20 cellular contexts compared by ENCODE assay signal in the genomic region with DNA sequence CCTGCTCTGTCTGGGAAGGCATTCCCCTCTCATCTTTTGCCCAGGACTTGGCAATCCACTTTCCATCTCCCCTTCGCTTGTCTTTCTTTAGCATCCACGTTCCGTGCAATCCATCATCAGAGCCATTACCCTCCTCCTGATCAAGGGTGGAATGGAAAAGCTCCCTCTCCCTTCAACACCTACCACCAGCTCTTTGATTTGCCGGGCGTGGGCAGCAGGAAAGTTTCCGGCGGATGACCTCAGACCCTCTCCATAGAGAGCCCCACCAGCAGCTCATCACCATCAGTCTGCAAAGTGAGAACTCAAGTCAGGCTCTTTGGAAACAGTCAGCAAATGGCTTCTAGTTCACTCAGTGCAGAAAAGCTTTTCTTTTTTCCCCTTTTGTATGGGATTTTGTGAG.
DNase-seq lines count a peak whose midpoint lies in the region; FAIRE-seq and TF ChIP-seq lines count a peak whose summit lies in the region.
"Had no signal": no experiment of that assay in that cellular context is flagged by ENCODE, and none has a peak within 500 bp of the region (broad histone marks: within the 10 kb centered on the region; RNA-seq: fewer than 3 reads in every experiment).

No MANE protein-coding gene starts in this region.

- H2BK12ac ChIP-seq in trophoblast cell (ENCODE audit: low read length): peak overlapping the region; percentile 5

- no peak overlapping the region for H3K23ac ChIP-seq in trophoblast cell (ENCODE audit: low read length)

- H2AK5ac ChIP-seq in trophoblast cell (ENCODE audit: low read length): no peak overlapping the region

- peak; percentile 58 for FAIRE-seq in bronchial epithelial cell (lab: Jason Lieb, UNC)
- FAIRE-seq: GM12892, GM19239, H1 had no signal

- no peak overlapping the region for H3K14ac ChIP-seq in trophoblast cell (ENCODE audit: low read length)

- H3K27me3 Mint-ChIP-seq in activated naive CD4-positive, alpha-beta T cell treated with anti-CD3 and anti-CD28 coated beads, Interleukin-2, amount 50 U/mL, for 24 hours: no peaks in the 10 kb centered on the region
- no peaks in the 10 kb centered on the region for H3K27me3 Mint-ChIP-seq in activated naive CD4-positive, alpha-beta T cell treated with anti-CD3 and anti-CD28 coated beads for 36 hours (ENCODE audit: low read depth)
- H3K27me3 Mint-ChIP-seq in nephron (ENCODE audit: low read depth): peaks cover 6% of the 10 kb centered on the region
- peaks cover 2% of the 10 kb centered on the region for H3K27me3 Mint-ChIP-seq in chondrocyte (ENCODE audit: low read depth)

- peak overlapping the region; percentile 38 for H4K91ac ChIP-seq in trophoblast cell (ENCODE audit: low read depth, low read length)

- H3K79me2 ChIP-seq in trophoblast cell (ENCODE audit: control insufficient read depth, insufficient read depth, low read length, poor library complexity) (no peaks in the 10 kb centered on the region), PC-9 (ENCODE audit: low read depth) (no peaks in the 10 kb centered on the region)

- no peak overlapping the region for H3K18ac ChIP-seq in trophoblast cell (ENCODE audit: low read length)

- no peak overlapping the region for H4K8ac ChIP-seq in trophoblast cell (ENCODE audit: low read depth, low read length)

- H3K4me3 ChIP-seq in bronchial epithelial cell (ENCODE audit: low read depth, low read length) (no peak overlapping the region), trophoblast cell (ENCODE audit: low read depth, low read length) (no peak overlapping the region), PC-9 (no peak overlapping the region)
- H3K4me3 ChIP-seq: BLaER1, HAP-1 had no signal

- H3K4me1 Mint-ChIP-seq in activated naive CD4-positive, alpha-beta T cell treated with anti-CD3 and anti-CD28 coated beads, Interleukin-2, amount 50 U/mL, for 24 hours: peaks cover 50% of the 10 kb centered on the region
- peaks cover 23% of the 10 kb centered on the region for H3K4me1 Mint-ChIP-seq in activated naive CD4-positive, alpha-beta T cell treated with anti-CD3 and anti-CD28 coated beads for 36 hours (ENCODE audit: low read depth)
- H3K4me1 Mint-ChIP-seq in nephron (peaks cover 14% of the 10 kb centered on the region), chondrocyte (ENCODE audit: low read depth) (no peaks in the 10 kb centered on the region)
- H3K4me1 Mint-ChIP-seq: CD8-positive, alpha-beta memory T cell had no signal

- intact Hi-C loops in activated naive CD4-positive, alpha-beta T cell treated with anti-CD3 and anti-CD28 coated beads for 36 hours (cut with micrococcal nuclease): no loop called here
- intact Hi-C loops in PC-9 (cut with micrococcal nuclease; ENCODE audit: unreplicated experiment): no loop called here

- CTCF ChIA-PET in activated naive CD4-positive, alpha-beta T cell treated with anti-CD3 and anti-CD28 coated beads for 36 hours (lab: Charles Lee): interaction anchor here (0.7 to 1.8 kb wide), 2 partner anchors 13 to 23 kb away, joined by 3 to 4 read pairs; no protein-coding TSS in a partner anchor
- CTCF ChIA-PET in PC-9 (lab: Charles Lee): no interaction called here

- no peak for DNase-seq in activated naive CD4-positive, alpha-beta T cell treated with anti-CD3 and anti-CD28 coated beads for 36 hours
- no peak for DNase-seq in bronchial epithelial cell (ENCODE audit: low read depth)
- no peak for DNase-seq in trophoblast cell
- no peak for DNase-seq in PC-9
- DNase-seq in NCI-H526 (lab: John Stamatoyannopoulos, UW): no peak
- DNase-seq in chondrocyte (ENCODE audit: low spot score): no peak
- DNase-seq: 8988T; AML-193; Caco-2; CD8-positive, alpha-beta memory T cell; DND-41; GDM1; HFFc6 had no signal

- H3F3A ChIP-seq in PC-9 (ENCODE audit: insufficient read depth, low read depth): no peaks in the 10 kb centered on the region

- H2BK120ac ChIP-seq in trophoblast cell (ENCODE audit: insufficient read depth, low read length, poor library complexity): no peak overlapping the region

- no peaks in the 10 kb centered on the region for H3K9me3 Mint-ChIP-seq in activated naive CD4-positive, alpha-beta T cell treated with anti-CD3 and anti-CD28 coated beads, Interleukin-2, amount 50 U/mL, for 24 hours
- peaks cover 12% of the 10 kb centered on the region for H3K9me3 Mint-ChIP-seq in activated naive CD4-positive, alpha-beta T cell treated with anti-CD3 and anti-CD28 coated beads for 36 hours
- H3K9me3 Mint-ChIP-seq in nephron (peaks cover 3% of the 10 kb centered on the region), chondrocyte (ENCODE audit: low read depth) (peaks cover 10% of the 10 kb centered on the region)

- H3K36me3 Mint-ChIP-seq in activated naive CD4-positive, alpha-beta T cell treated with anti-CD3 and anti-CD28 coated beads, Interleukin-2, amount 50 U/mL, for 24 hours: peaks cover 27% of the 10 kb centered on the region
- peaks cover 48% of the 10 kb centered on the region for H3K36me3 Mint-ChIP-seq in activated naive CD4-positive, alpha-beta T cell treated with anti-CD3 and anti-CD28 coated beads for 36 hours (ENCODE audit: low read depth)
- H3K36me3 Mint-ChIP-seq in nephron (ENCODE audit: low read depth) (peaks cover 47% of the 10 kb centered on the region), chondrocyte (ENCODE audit: low read depth) (no peaks in the 10 kb centered on the region)
- H3K36me3 Mint-ChIP-seq: CD8-positive, alpha-beta memory T cell had no signal

- no CpG with 5 or more reads among the region's 7 CpGs for WGBS in trophoblast cell (ENCODE audit: extremely low coverage, insufficient coverage, insufficient read length)

- POLR2A ChIA-PET in PC-9 (lab: Charles Lee; ENCODE audit: unreplicated experiment): no interaction called here

- TF ChIP-seq CTCF in bronchial epithelial cell (IDR thresholded peaks at IDR 0.05; ENCODE audit: insufficient read depth, low read length, severe bottlenecking) (no peak), nephron (IDR thresholded peaks at IDR 0.05; ENCODE audit: unreplicated experiment in 3 of 3) (no peak), PC-9 (conservative IDR thresholded peaks at IDR 0.05) (no peak), chondrocyte (IDR thresholded peaks at IDR 0.05) (no peak)

- H2AFZ ChIP-seq in trophoblast cell (ENCODE audit: insufficient read depth, low read length, poor library complexity) (no peak overlapping the region), PC-9 (no peak overlapping the region)

- 0 out of 2 replicates have a peak, but pooled peaks cover 3% of the 10 kb centered on the region for H3K9me2 ChIP-seq in PC-9 (ENCODE audit: insufficient read depth)

- no peak overlapping the region for H3K4me3 Mint-ChIP-seq in activated naive CD4-positive, alpha-beta T cell treated with anti-CD3 and anti-CD28 coated beads, Interleukin-2, amount 50 U/mL, for 24 hours
- H3K4me3 Mint-ChIP-seq in activated naive CD4-positive, alpha-beta T cell treated with anti-CD3 and anti-CD28 coated beads for 36 hours: no peak overlapping the region
- peak overlapping the region in 1 of 3 experiments; percentile 44 for H3K4me3 Mint-ChIP-seq in nephron
- no peak overlapping the region for H3K4me3 Mint-ChIP-seq in chondrocyte (ENCODE audit: unreplicated experiment)
- H3K4me3 Mint-ChIP-seq: CD8-positive, alpha-beta memory T cell; HFFc6 had no signal

- no peak overlapping the region for H3K9ac ChIP-seq in trophoblast cell (ENCODE audit: low read length)
- H3K9ac ChIP-seq: BLaER1 had no signal

- H4K12ac ChIP-seq in trophoblast cell (ENCODE audit: low read depth, low read length): no peak overlapping the region

- no peak overlapping the region for H2BK5ac ChIP-seq in trophoblast cell (ENCODE audit: low read depth, low read length, poor library complexity)

- no TSS peak for BruUV-seq in PC-9 (replicated peaks; lab: Mats Ljungman, UMichigan)

- H3K4me2 ChIP-seq in trophoblast cell (ENCODE audit: low read length): no peak overlapping the region
- H3K4me2 ChIP-seq in PC-9: no peak overlapping the region
- H3K4me2 ChIP-seq: BLaER1 had no signal

- no peaks in the 10 kb centered on the region for H3K9me3 ChIP-seq in trophoblast cell (ENCODE audit: insufficient read depth, low read depth, low read length)
- no peaks in the 10 kb centered on the region for H3K9me3 ChIP-seq in PC-9 (ENCODE audit: insufficient read depth, low read depth)
- H3K9me3 ChIP-seq: BLaER1, Caco-2, HAP-1 had no signal

- no peak overlapping the region for H3K4ac ChIP-seq in trophoblast cell (ENCODE audit: low read depth, low read length)

- no peaks in the 10 kb centered on the region for H3K27me3 ChIP-seq in bronchial epithelial cell (ENCODE audit: control insufficient read depth, insufficient read depth, low read length)
- no peaks in the 10 kb centered on the region for H3K27me3 ChIP-seq in trophoblast cell (ENCODE audit: insufficient read depth, low read length)
- peaks cover 87% of the 10 kb centered on the region for H3K27me3 ChIP-seq in PC-9 (ENCODE audit: insufficient read depth, low read depth)
- H3K27me3 ChIP-seq: BLaER1 had no signal

- H4K20me1 ChIP-seq in PC-9 (ENCODE audit: insufficient read depth): no peaks in the 10 kb centered on the region
- H4K20me1 ChIP-seq: BLaER1 had no signal

- H3K27ac Mint-ChIP-seq in activated naive CD4-positive, alpha-beta T cell treated with anti-CD3 and anti-CD28 coated beads, Interleukin-2, amount 50 U/mL, for 24 hours: peak overlapping the region; percentile 47
- H3K27ac Mint-ChIP-seq in activated naive CD4-positive, alpha-beta T cell treated with anti-CD3 and anti-CD28 coated beads for 36 hours: no peak overlapping the region
- H3K27ac Mint-ChIP-seq in nephron (peak overlapping the region; percentile 1 to 87 (median 71)), chondrocyte (ENCODE audit: unreplicated experiment) (no peak overlapping the region)
- H3K27ac Mint-ChIP-seq: CD8-positive, alpha-beta memory T cell; HFFc6 had no signal

- H3K79me1 ChIP-seq in trophoblast cell (ENCODE audit: low read length): peaks cover 16% of the 10 kb centered on the region

- H3K27ac ChIP-seq in trophoblast cell (ENCODE audit: low read depth, low read length) (no peak overlapping the region), PC-9 (no peak overlapping the region)
- H3K27ac ChIP-seq: BLaER1 had no signal

- H3K4me1 ChIP-seq in trophoblast cell (ENCODE audit: control insufficient read depth in 1 of 2, insufficient read depth in 2 of 2, low read length in 2 of 2): peaks cover 10 to 16% of the 10 kb centered on the region in 2 experiments
- H3K4me1 ChIP-seq in PC-9 (replicated peaks; ENCODE audit: insufficient read depth): no peaks in the 10 kb centered on the region
- H3K4me1 ChIP-seq: BLaER1, Caco-2, HAP-1 had no signal

- no peaks in the 10 kb centered on the region for H3K36me3 ChIP-seq in bronchial epithelial cell (ENCODE audit: control insufficient read depth, insufficient read depth, low read length)
- no peaks in the 10 kb centered on the region for H3K36me3 ChIP-seq in trophoblast cell (ENCODE audit: control insufficient read depth in 1 of 2, insufficient read depth in 2 of 2, low read length in 2 of 2)
- H3K36me3 ChIP-seq in PC-9 (ENCODE audit: low read depth): no peaks in the 10 kb centered on the region
- H3K36me3 ChIP-seq: BLaER1, HAP-1 had no signal

Comparison
In these comparisons a context has a peak if more than half of its experiments do, and no peak if none do; other contexts are left out.
1. H3K27ac Mint-ChIP-seq: peak in activated naive CD4-positive, alpha-beta T cell treated with anti-CD3 and anti-CD28 coated beads, Interleukin-2, amount 50 U/mL, for 24 hours (single experiment) and nephron (3 of 3); none in activated naive CD4-positive, alpha-beta T cell treated with anti-CD3 and anti-CD28 coated beads for 36 hours (single experiment) and chondrocyte (single experiment).